Comparison of ENCODE assay signal across 21 cellular contexts in the genomic region with DNA sequence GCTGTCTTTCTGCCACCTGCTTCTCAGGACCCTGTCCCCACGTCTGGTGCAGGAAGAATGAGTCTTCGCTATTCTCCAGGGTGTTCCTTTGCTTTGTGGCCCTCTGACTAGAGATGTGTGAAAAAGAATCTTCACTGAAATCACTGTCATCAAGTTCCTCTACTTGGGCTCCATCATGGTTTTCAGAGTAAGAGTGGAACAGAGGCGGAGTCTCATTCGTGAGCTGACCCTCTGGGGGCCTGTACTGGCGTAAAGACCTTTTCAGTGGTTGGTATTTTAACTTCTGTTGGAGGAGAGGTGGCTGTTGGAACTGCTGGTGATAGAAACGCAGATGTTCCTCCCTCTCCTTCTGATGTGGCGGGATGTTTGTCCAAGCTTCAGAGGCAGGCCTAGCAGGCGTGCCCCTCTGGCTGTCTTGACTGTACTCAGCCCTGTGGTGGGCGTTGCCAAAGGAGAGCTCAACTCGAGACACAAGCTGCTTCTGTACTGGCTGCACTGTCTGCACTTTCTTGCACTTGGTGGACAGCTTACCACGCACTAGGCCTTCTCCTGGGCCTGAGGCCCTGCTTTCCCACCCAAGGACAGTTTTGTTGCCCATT.
DNase-seq lines count a peak whose midpoint lies in the region; ATAC-seq and TF ChIP-seq lines count a peak whose summit lies in the region.
"Had no signal": no experiment of that assay in that cellular context is flagged by ENCODE, and none has a peak within 500 bp of the region (broad histone marks: within the 10 kb centered on the region; RNA-seq: fewer than 3 reads in every experiment).

No MANE protein-coding gene starts in this region.

- peak; percentile 37 for ATAC-seq in activated CD8-positive, alpha-beta T cell treated with anti-CD3 and anti-CD28 coated beads, Interleukin-2, amount 10 ng/mL, durations not matched to agents 7 days and 5 days

- no peaks in the 10 kb centered on the region for H3K9me3 Mint-ChIP-seq in MCF 10A (ENCODE audit: unreplicated experiment)
- H3K9me3 Mint-ChIP-seq in activated CD8-positive, alpha-beta T cell treated with anti-CD3 and anti-CD28 coated beads, Interleukin-2, amount 10 ng/mL, durations not matched to agents 7 days and 5 days (ENCODE audit: insufficient read depth): no peaks in the 10 kb centered on the region
- H3K9me3 Mint-ChIP-seq: nephron had no signal

- H2AFZ ChIP-seq in mammary epithelial cell (ENCODE audit: low read depth, low read length) (no peak overlapping the region), mesenchymal stem cell (ENCODE audit: low read depth, low read length) (no peak overlapping the region)

- no peak overlapping the region for H3K23ac ChIP-seq in mesenchymal stem cell (ENCODE audit: low read length in 2 of 2)

- no peak overlapping the region for H2BK15ac ChIP-seq in mesenchymal stem cell (ENCODE audit: low read depth, poor library complexity, severe bottlenecking)

- H2BK5ac ChIP-seq in mesenchymal stem cell (ENCODE audit: low read depth, low read length, poor library complexity, severe bottlenecking): no peak overlapping the region

- no peak overlapping the region for H3K4me2 ChIP-seq in mammary epithelial cell (ENCODE audit: insufficient read depth, low read depth, low read length)
- H3K4me2 ChIP-seq in mesenchymal stem cell (ENCODE audit: low read length, poor library complexity, severe bottlenecking): no peak overlapping the region

- intact Hi-C loops in MCF 10A (cut with micrococcal nuclease) (loop anchor here (10.0 kb wide), 1 partner anchor 348 kb away; no protein-coding TSS in a partner anchor), mammary epithelial cell (cut with micrococcal nuclease) (loop anchor here (1.0 to 10.0 kb wide), 2 partner anchors 122 to 288 kb away; no protein-coding TSS in a partner anchor)

- no peaks in the 10 kb centered on the region for H3K27me3 Mint-ChIP-seq in MCF 10A (ENCODE audit: insufficient read depth, unreplicated experiment)
- H3K27me3 Mint-ChIP-seq in activated CD8-positive, alpha-beta T cell treated with anti-CD3 and anti-CD28 coated beads, Interleukin-2, amount 10 ng/mL, durations not matched to agents 7 days and 5 days (ENCODE audit: low read depth): no peaks in the 10 kb centered on the region

- no peaks in the 10 kb centered on the region for H3K27me3 ChIP-seq in mammary epithelial cell (ENCODE audit: insufficient read depth, low read length)
- H3K27me3 ChIP-seq in mesenchymal stem cell (ENCODE audit: control insufficient read depth in 1 of 2, insufficient read depth in 1 of 2, low read length in 2 of 2): no peaks in the 10 kb centered on the region
- no peaks in the 10 kb centered on the region for H3K27me3 ChIP-seq in thymus (ENCODE audit: control insufficient read depth, insufficient read depth)
- H3K27me3 ChIP-seq: right lobe of liver, upper lobe of right lung had no signal

- no peak overlapping the region for H3K9ac ChIP-seq in mammary epithelial cell (ENCODE audit: insufficient read depth, low read length)
- peak overlapping the region; percentile 27 for H3K9ac ChIP-seq in mesenchymal stem cell (ENCODE audit: low read length)

- TF ChIP-seq CTCF in MCF 10A (IDR thresholded peaks at IDR 0.05; ENCODE audit: unreplicated experiment): no peak
- no peak for TF ChIP-seq CTCF in mammary epithelial cell (conservative IDR thresholded peaks at IDR 0.05 in 1 of 2, IDR thresholded peaks at IDR 0.05 in 1 of 2; ENCODE audit: extremely low read depth in 1 of 2, insufficient read depth in 1 of 2, low read depth in 1 of 2, low read length in 2 of 2)
- TF ChIP-seq CTCF in GM10248 (IDR thresholded peaks at IDR 0.05; ENCODE audit: control extremely low read depth, extremely low read depth, low read depth, missing control alignments): no peak
- no peak for TF ChIP-seq CTCF in GM13976 (IDR thresholded peaks at IDR 0.05; ENCODE audit: borderline replicate concordance, control extremely low read depth, extremely low read depth, insufficient read depth, missing control alignments)

- no peak overlapping the region for H2BK120ac ChIP-seq in mesenchymal stem cell (ENCODE audit: low read depth, low read length)

- peaks cover 3% of the 10 kb centered on the region for H3K79me2 ChIP-seq in mammary epithelial cell (ENCODE audit: insufficient read depth, low read length)

- no peaks in the 10 kb centered on the region for H3K9me3 ChIP-seq in mammary epithelial cell (replicated peaks; ENCODE audit: insufficient read depth, low read length)
- no peaks in the 10 kb centered on the region for H3K9me3 ChIP-seq in mesenchymal stem cell (ENCODE audit: control insufficient read depth, low read length)
- no peaks in the 10 kb centered on the region for H3K9me3 ChIP-seq in thymus (ENCODE audit: control insufficient read depth)
- H3K9me3 ChIP-seq: right lobe of liver, upper lobe of right lung had no signal

- no peak overlapping the region for H3K18ac ChIP-seq in mesenchymal stem cell (ENCODE audit: low read depth in 1 of 2, low read length in 2 of 2)

- 76% methylated on average over 9 of the region's 11 CpGs for WGBS in mammary epithelial cell (ENCODE audit: low coverage, missing lambda C conversion rate)
- WGBS in mesenchymal stem cell: 92% methylated on average over 11 of the region's 11 CpGs
- 43% methylated on average over 11 of the region's 11 CpGs for WGBS in thymus

- H3K27ac Mint-ChIP-seq in MCF 10A (ENCODE audit: low read depth, unreplicated experiment): peak overlapping the region; percentile 94
- peak overlapping the region; percentile 65 for H3K27ac Mint-ChIP-seq in activated CD8-positive, alpha-beta T cell treated with anti-CD3 and anti-CD28 coated beads, Interleukin-2, amount 10 ng/mL, durations not matched to agents 7 days and 5 days
- H3K27ac Mint-ChIP-seq: nephron had no signal

- POLR2A ChIA-PET in MCF 10A (lab: Yijun Ruan, JAX): interaction anchor here (0.5 to 1.0 kb wide), 3 partner anchors 11 to 98 kb away, joined by 3 read pairs; no protein-coding TSS in a partner anchor
- POLR2A ChIA-PET in activated CD8-positive, alpha-beta T cell treated with anti-CD3 and anti-CD28 coated beads, Interleukin-2, amount 10 ng/mL, durations not matched to agents 7 days and 5 days (lab: Charles Lee): no interaction called here
- POLR2A ChIA-PET in GM10248 (lab: Yijun Ruan, JAX): interaction anchor here (0.5 kb wide), 1 partner anchor 72 kb away, joined by 4 read pairs; no protein-coding TSS in a partner anchor

- H3K36me3 Mint-ChIP-seq in MCF 10A (ENCODE audit: insufficient read depth, unreplicated experiment): peaks cover 41% of the 10 kb centered on the region
- H3K36me3 Mint-ChIP-seq in activated CD8-positive, alpha-beta T cell treated with anti-CD3 and anti-CD28 coated beads, Interleukin-2, amount 10 ng/mL, durations not matched to agents 7 days and 5 days (ENCODE audit: low read depth): peaks cover 28% of the 10 kb centered on the region

- H3K79me1 ChIP-seq in mesenchymal stem cell (replicated peaks; ENCODE audit: low read length, poor library complexity, severe bottlenecking): peaks cover 8% of the 10 kb centered on the region

- H2AK5ac ChIP-seq in mesenchymal stem cell (ENCODE audit: low read length, severe bottlenecking): no peak overlapping the region

- no peak overlapping the region for H4K91ac ChIP-seq in mesenchymal stem cell (ENCODE audit: low read length)

- no peak overlapping the region for H3K4me3 Mint-ChIP-seq in MCF 10A (ENCODE audit: unreplicated experiment)
- H3K4me3 Mint-ChIP-seq in activated CD8-positive, alpha-beta T cell treated with anti-CD3 and anti-CD28 coated beads, Interleukin-2, amount 10 ng/mL, durations not matched to agents 7 days and 5 days: no peak overlapping the region
- H3K4me3 Mint-ChIP-seq: nephron had no signal

- no peak overlapping the region for H3K14ac ChIP-seq in mesenchymal stem cell (ENCODE audit: low read length in 2 of 2)

- H2BK12ac ChIP-seq in mesenchymal stem cell (ENCODE audit: low read length in 2 of 2): no peak overlapping the region

- no TSS peak for BruUV-seq in MCF 10A (replicated peaks; lab: Mats Ljungman, UMichigan)
- no TSS peak for BruUV-seq in mammary epithelial cell (replicated peaks; lab: Mats Ljungman, UMichigan)

- CTCF ChIA-PET in MCF 10A (lab: Yijun Ruan, JAX) (interaction anchor here (0.6 to 5.2 kb wide), 5 partner anchors 25 to 183 kb away, joined by 3 to 31 read pairs (median 4); partner anchors contain the start of gene MYORG), mammary epithelial cell (lab: Charles Lee; ENCODE audit: low non-redundant PET) (interaction anchor here (0.6 kb wide), 1 partner anchor 390 kb away, joined by 4 read pairs; no protein-coding TSS in a partner anchor), GM10248 (lab: Yijun Ruan, JAX) (no interaction called here)
- CTCF ChIA-PET in activated CD8-positive, alpha-beta T cell treated with anti-CD3 and anti-CD28 coated beads, Interleukin-2, amount 10 ng/mL, durations not matched to agents 7 days and 5 days (lab: Charles Lee): interaction anchor here (1.0 to 1.7 kb wide), 7 partner anchors 12 to 122 kb away, joined by 3 to 7 read pairs (median 3); partner anchors contain the start of gene MYORG

- peaks cover 27% of the 10 kb centered on the region for H3K4me1 Mint-ChIP-seq in MCF 10A (ENCODE audit: insufficient read depth, unreplicated experiment)
- H3K4me1 Mint-ChIP-seq in activated CD8-positive, alpha-beta T cell treated with anti-CD3 and anti-CD28 coated beads, Interleukin-2, amount 10 ng/mL, durations not matched to agents 7 days and 5 days (ENCODE audit: low read depth): peaks cover 23% of the 10 kb centered on the region

- in situ Hi-C loops in mammary epithelial cell (cut with MboI; ENCODE audit: low sequenced_read_pairs in 2 of 2) (loop anchor here in 1 of 2 donors (10.0 kb wide), 1 partner anchor 118 kb away; the partner anchor contains the start of gene MYORG), GM13976 (cut with MboI; ENCODE audit: low sequenced_read_pairs, unreplicated experiment) (no loop called here)

- DNase-seq in MCF 10A (ENCODE audit: unreplicated experiment) (no peak), mammary epithelial cell (no peak), mesenchymal stem cell (no peak), GM10248 (ENCODE audit: extremely low spot score) (no peak), SKM-1 treated with dmso at 0.1 percent for 144 hours (lab: John Stamatoyannopoulos, UW; ENCODE audit: unreplicated experiment) (no peak), GM13976 (ENCODE audit: low spot score) (no peak)
- peak; percentile 35 for DNase-seq in activated CD8-positive, alpha-beta T cell treated with anti-CD3 and anti-CD28 coated beads, Interleukin-2, amount 10 ng/mL, durations not matched to agents 7 days and 5 days
- DNase-seq: activated CD4-positive, alpha-beta T cell treated with anti-CD3 and anti-CD28 coated beads, Interleukin-2, amount 50 U/mL, for 48 hours; activated effector memory CD4-positive, alpha-beta T cell treated with anti-CD3 and anti-CD28 coated beads, Interleukin-2, amount 50 U/mL, for 16 hours; DMS153; MM.1S; NCI-H1930; NCI-H748 treated with DMSO at 0.1 percent for 48 hours; right lobe of liver; stimulated activated CD4-positive, alpha-beta T cell treated with anti-CD3 and anti-CD28 coated beads, Interleukin-2, amount 100 ng/mL, for 48 hours; stimulated activated CD8-positive, alpha-beta memory T cell treated with anti-CD3 and anti-CD28 coated beads, Interleukin-4, amount 100 ng/mL, for 48 hours; T-helper 9 cell; upper lobe of right lung had no signal

- H3K36me3 ChIP-seq in mammary epithelial cell (ENCODE audit: insufficient read depth, low read length) (peaks cover 3% of the 10 kb centered on the region), mesenchymal stem cell (ENCODE audit: control insufficient read depth in 1 of 2, insufficient read depth in 2 of 2, low read depth in 1 of 2, low read length in 2 of 2) (peaks cover 19 to 34% of the 10 kb centered on the region in 2 experiments), thymus (ENCODE audit: control insufficient read depth, insufficient read depth) (peaks cover 33% of the 10 kb centered on the region)

- dilution Hi-C loops in mammary epithelial cell (cut with HindIII; ENCODE audit: low sequenced_read_pairs): no loop called here

- H3K4me1 ChIP-seq in mammary epithelial cell (ENCODE audit: insufficient read depth, low read length) (peaks cover 38% of the 10 kb centered on the region), mesenchymal stem cell (ENCODE audit: control insufficient read depth, insufficient read depth, low read depth, low read length) (peaks cover 27% of the 10 kb centered on the region), thymus (ENCODE audit: control insufficient read depth, insufficient read depth, low read length) (peaks cover 26% of the 10 kb centered on the region)
- H3K4me1 ChIP-seq: upper lobe of right lung had no signal

- H3K27ac ChIP-seq in mammary epithelial cell (ENCODE audit: insufficient read depth, low read depth, low read length) (no peak overlapping the region), mesenchymal stem cell (ENCODE audit: low read length, poor library complexity, severe bottlenecking) (no peak overlapping the region), thymus (ENCODE audit: low read depth) (peak overlapping the region; percentile 91)
- H3K27ac ChIP-seq: right lobe of liver, upper lobe of right lung had no signal

- H3K4ac ChIP-seq in mesenchymal stem cell (ENCODE audit: low read depth in 1 of 2, low read length in 2 of 2): no peak overlapping the region

- no peaks in the 10 kb centered on the region for H4K20me1 ChIP-seq in mammary epithelial cell (ENCODE audit: insufficient read depth, low read length)

- no peak overlapping the region for H4K8ac ChIP-seq in mesenchymal stem cell (ENCODE audit: low read length)

- H3K4me3 ChIP-seq in mammary epithelial cell (replicated peaks in 1 of 3; ENCODE audit: insufficient read depth in 1 of 3, low read depth in 2 of 3, low read length in 3 of 3) (no peak overlapping the region), mesenchymal stem cell (ENCODE audit: insufficient read depth in 1 of 2, low read depth in 1 of 2, low read length in 2 of 2) (no peak overlapping the region), thymus (ENCODE audit: low read length) (no peak overlapping the region)
- H3K4me3 ChIP-seq: lung, right lobe of liver, upper lobe of right lung had no signal
